In the genomic region with DNA sequence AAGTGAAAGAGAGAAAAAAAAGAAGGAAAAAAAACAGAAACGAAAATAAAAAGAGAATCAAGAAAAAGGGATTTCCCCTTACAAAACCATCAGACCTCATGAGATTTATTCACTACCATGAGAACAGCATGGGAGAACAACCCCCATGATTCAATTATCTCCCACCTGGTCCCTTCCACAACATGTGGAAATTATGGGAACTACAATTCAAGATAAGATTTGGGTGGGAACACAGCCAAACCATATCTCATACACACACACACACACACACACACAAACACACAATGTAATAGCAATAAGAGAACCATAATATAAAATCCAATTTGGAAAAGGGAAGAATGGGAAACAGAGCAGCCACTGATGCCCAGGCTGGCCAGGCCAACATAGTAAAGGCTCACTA, we compare ENCODE assay signal across 22 cellular contexts.
A peak's percentile ranks its signal among the peaks of the same experiment; 100 is the strongest.
DNase-seq lines count a peak whose midpoint lies in the region; ATAC-seq, FAIRE-seq and TF ChIP-seq lines count a peak whose summit lies in the region.
"Had no signal": no experiment of that assay in that cellular context is flagged by ENCODE, and none has a peak within 500 bp of the region (broad histone marks: within the 10 kb centered on the region; RNA-seq: fewer than 3 reads in every experiment).

No MANE protein-coding gene starts in this region.

- POLR2A ChIA-PET in activated CD4-positive, alpha-beta T cell treated with anti-CD3 and anti-CD28 coated beads, Interleukin-2, amount 10 ng/mL, durations not matched to agents 7 days and 5 days (lab: Charles Lee), result no interaction called here

- H3K27me3 Mint-ChIP-seq in astrocyte (ENCODE audit: low read depth, unreplicated experiment), result no peaks in the 10 kb centered on the region
- H3K27me3 Mint-ChIP-seq in progenitor cell of endocrine pancreas, result no peaks in the 10 kb centered on the region
- no peaks in the 10 kb centered on the region for H3K27me3 Mint-ChIP-seq in activated CD4-positive, alpha-beta T cell treated with anti-CD3 and anti-CD28 coated beads, Interleukin-2, amount 10 ng/mL, durations not matched to agents 7 days and 5 days
- H3K27me3 Mint-ChIP-seq: B cell had no signal

- TF ChIP-seq CTCF in astrocyte (IDR thresholded peaks at IDR 0.05; ENCODE audit: insufficient read depth, low read depth, low read length), result no peak
- TF ChIP-seq CTCF in progenitor cell of endocrine pancreas (IDR thresholded peaks at IDR 0.05; ENCODE audit: unreplicated experiment), result no peak

- H3K4me3 Mint-ChIP-seq in astrocyte (ENCODE audit: unreplicated experiment) (no peak overlapping the region), progenitor cell of endocrine pancreas (ENCODE audit: low read depth) (no peak overlapping the region)
- H3K4me3 Mint-ChIP-seq in activated CD4-positive, alpha-beta T cell treated with anti-CD3 and anti-CD28 coated beads, Interleukin-2, amount 10 ng/mL, durations not matched to agents 7 days and 5 days, result no peak overlapping the region
- H3K4me3 Mint-ChIP-seq: B cell; CD8-positive, alpha-beta T cell; GM23338; HFFc6 had no signal

- FAIRE-seq in GM18507 (lab: Jason Lieb, UNC) (peak; percentile 21), astrocyte (lab: Jason Lieb, UNC) (peak; percentile 43)
- FAIRE-seq: GM12878, H54 had no signal

- H3K27me3 ChIP-seq in astrocyte (ENCODE audit: insufficient read depth, low read length), result no peaks in the 10 kb centered on the region
- H3K27me3 ChIP-seq in mesenchymal stem cell (ENCODE audit: control insufficient read depth in 1 of 2, insufficient read depth in 1 of 2, low read length in 2 of 2), result no peaks in the 10 kb centered on the region
- H3K27me3 ChIP-seq: BLaER1 treated with 17β-estradiol and CSF1 and Interleukin-3, amounts not matched to agents 10 nM and 100 nM had no signal

- no peak overlapping the region for H2BK5ac ChIP-seq in mesenchymal stem cell (ENCODE audit: low read depth, low read length, poor library complexity, severe bottlenecking)

- peaks cover 9% of the 10 kb centered on the region for H3K4me1 ChIP-seq in astrocyte (ENCODE audit: insufficient read depth, low read length)
- H3K4me1 ChIP-seq in mesenchymal stem cell (ENCODE audit: control insufficient read depth, insufficient read depth, low read depth, low read length), result peaks cover 7% of the 10 kb centered on the region

- no peaks in the 10 kb centered on the region for H4K20me1 ChIP-seq in astrocyte (ENCODE audit: insufficient read depth, low read length)
- H4K20me1 ChIP-seq: BLaER1 treated with 17β-estradiol and CSF1 and Interleukin-3, amounts not matched to agents 10 nM and 100 nM had no signal

- H3K27ac Mint-ChIP-seq in astrocyte (ENCODE audit: unreplicated experiment) (peak overlapping the region; percentile 94), progenitor cell of endocrine pancreas (peak overlapping the region; percentile 57)
- H3K27ac Mint-ChIP-seq in activated CD4-positive, alpha-beta T cell treated with anti-CD3 and anti-CD28 coated beads, Interleukin-2, amount 10 ng/mL, durations not matched to agents 7 days and 5 days, result no peak overlapping the region
- H3K27ac Mint-ChIP-seq: B cell; CD8-positive, alpha-beta T cell; GM23338; HFFc6 had no signal

- H2BK12ac ChIP-seq in mesenchymal stem cell (ENCODE audit: low read length in 2 of 2), result peak overlapping the region in 1 of 2 experiments; percentile 96

- H3K9ac ChIP-seq in astrocyte (ENCODE audit: low read length) (no peak overlapping the region), mesenchymal stem cell (ENCODE audit: low read length) (no peak overlapping the region)
- H3K9ac ChIP-seq: BLaER1 treated with 17β-estradiol and CSF1 and Interleukin-3, amounts not matched to agents 10 nM and 100 nM had no signal

- H4K8ac ChIP-seq in mesenchymal stem cell (ENCODE audit: low read length), result no peak overlapping the region

- H3K4me1 Mint-ChIP-seq in astrocyte (ENCODE audit: low read depth, unreplicated experiment), result peaks cover 31% of the 10 kb centered on the region
- no peaks in the 10 kb centered on the region for H3K4me1 Mint-ChIP-seq in progenitor cell of endocrine pancreas (ENCODE audit: low read depth)
- no peaks in the 10 kb centered on the region for H3K4me1 Mint-ChIP-seq in activated CD4-positive, alpha-beta T cell treated with anti-CD3 and anti-CD28 coated beads, Interleukin-2, amount 10 ng/mL, durations not matched to agents 7 days and 5 days

- H2AFZ ChIP-seq in astrocyte (ENCODE audit: low read depth, low read length) (no peak overlapping the region), mesenchymal stem cell (ENCODE audit: low read depth, low read length) (no peak overlapping the region)
- H2AFZ ChIP-seq: GM23338 had no signal

- no peak for DNase-seq in GM18507 (ENCODE audit: extremely low spot score, insufficient read length, low read depth)
- no peak for DNase-seq in astrocyte (ENCODE audit: low read depth)
- DNase-seq in mesenchymal stem cell, result no peak
- DNase-seq in progenitor cell of endocrine pancreas (ENCODE audit: low spot score, unreplicated experiment), result no peak
- DNase-seq in activated CD4-positive, alpha-beta T cell treated with anti-CD3 and anti-CD28 coated beads, Interleukin-2, amount 10 ng/mL, durations not matched to agents 7 days and 5 days, result no peak
- DNase-seq in germinal center (ENCODE audit: low spot score), result no peak
- DNase-seq in NCI-H345 (lab: John Stamatoyannopoulos, UW), result no peak
- DNase-seq: 8988T; CD8-positive, alpha-beta T cell; DMS 273 treated with DMSO at 0.1 percent for 48 hours; DMS53; DND-41; EL; HFFc6 had no signal

- H3K36me3 ChIP-seq in astrocyte (ENCODE audit: insufficient read depth, low read length), result no peaks in the 10 kb centered on the region
- no peaks in the 10 kb centered on the region for H3K36me3 ChIP-seq in mesenchymal stem cell (ENCODE audit: control insufficient read depth in 1 of 2, insufficient read depth in 2 of 2, low read depth in 1 of 2, low read length in 2 of 2)
- H3K36me3 ChIP-seq: BLaER1 treated with 17β-estradiol and CSF1 and Interleukin-3, amounts not matched to agents 10 nM and 100 nM had no signal

- H3K4me2 ChIP-seq in astrocyte (ENCODE audit: low read length) (no peak overlapping the region), mesenchymal stem cell (ENCODE audit: low read length, poor library complexity, severe bottlenecking) (no peak overlapping the region)
- H3K4me2 ChIP-seq: GM23338 had no signal

- peaks cover 3% of the 10 kb centered on the region for H3K36me3 Mint-ChIP-seq in astrocyte (ENCODE audit: low read depth, unreplicated experiment)
- no peaks in the 10 kb centered on the region for H3K36me3 Mint-ChIP-seq in progenitor cell of endocrine pancreas (ENCODE audit: insufficient read depth)
- no peaks in the 10 kb centered on the region for H3K36me3 Mint-ChIP-seq in activated CD4-positive, alpha-beta T cell treated with anti-CD3 and anti-CD28 coated beads, Interleukin-2, amount 10 ng/mL, durations not matched to agents 7 days and 5 days (ENCODE audit: low read depth)
- H3K36me3 Mint-ChIP-seq: CD8-positive, alpha-beta T cell had no signal

- no peaks in the 10 kb centered on the region for H3K79me1 ChIP-seq in mesenchymal stem cell (replicated peaks; ENCODE audit: low read length, poor library complexity, severe bottlenecking)

- no peak overlapping the region for H3K23ac ChIP-seq in mesenchymal stem cell (ENCODE audit: low read length in 2 of 2)

- ATAC-seq in GM19467 (IDR thresholded peaks at IDR 0.05; ENCODE audit: unreplicated experiment), result no peak
- ATAC-seq: CD8-positive, alpha-beta T cell; GM12878; GM23338; HCT116 had no signal

- H3K4me3 ChIP-seq in astrocyte (ENCODE audit: insufficient read depth, low read depth, low read length) (no peak overlapping the region), mesenchymal stem cell (ENCODE audit: insufficient read depth in 1 of 2, low read depth in 1 of 2, low read length in 2 of 2) (no peak overlapping the region)
- H3K4me3 ChIP-seq: BLaER1 treated with 17β-estradiol and CSF1 and Interleukin-3, amounts not matched to agents 10 nM and 100 nM; GM12878; GM23338 had no signal

- H2BK120ac ChIP-seq in mesenchymal stem cell (ENCODE audit: low read depth, low read length), result peak overlapping the region; percentile 9

- CTCF ChIA-PET in activated CD4-positive, alpha-beta T cell treated with anti-CD3 and anti-CD28 coated beads, Interleukin-2, amount 10 ng/mL, durations not matched to agents 7 days and 5 days (lab: Charles Lee), result no interaction called here

- H3K9me3 ChIP-seq in astrocyte (ENCODE audit: insufficient read depth, low read depth, low read length), result no peaks in the 10 kb centered on the region
- H3K9me3 ChIP-seq in mesenchymal stem cell (ENCODE audit: control insufficient read depth, low read length), result no peaks in the 10 kb centered on the region

- WGBS in mesenchymal stem cell, result no CpG with 5 or more reads among the region's 1 CpG

- H3K4ac ChIP-seq in mesenchymal stem cell (ENCODE audit: low read depth in 1 of 2, low read length in 2 of 2), result peak overlapping the region in 1 of 2 experiments; percentile 78

- peak overlapping the region; percentile 99 for H2AK5ac ChIP-seq in mesenchymal stem cell (ENCODE audit: low read length, severe bottlenecking)

- peak overlapping the region; percentile 37 to 80 for H3K18ac ChIP-seq in mesenchymal stem cell (ENCODE audit: low read depth in 1 of 2, low read length in 2 of 2)

- H3K9me3 Mint-ChIP-seq in astrocyte (ENCODE audit: unreplicated experiment) (no peaks in the 10 kb centered on the region), progenitor cell of endocrine pancreas (ENCODE audit: low read depth) (no peaks in the 10 kb centered on the region)
- H3K9me3 Mint-ChIP-seq in activated CD4-positive, alpha-beta T cell treated with anti-CD3 and anti-CD28 coated beads, Interleukin-2, amount 10 ng/mL, durations not matched to agents 7 days and 5 days, result peaks cover 3% of the 10 kb centered on the region
- H3K9me3 Mint-ChIP-seq: CD8-positive, alpha-beta T cell; GM23338; HFFc6 had no signal

- H3K14ac ChIP-seq in mesenchymal stem cell (ENCODE audit: low read length in 2 of 2), result no peak overlapping the region

- H3K27ac ChIP-seq in astrocyte (ENCODE audit: low read depth, low read length), result peak overlapping the region; percentile 67
- no peak overlapping the region for H3K27ac ChIP-seq in mesenchymal stem cell (ENCODE audit: low read length, poor library complexity, severe bottlenecking)
- H3K27ac ChIP-seq: BLaER1 treated with 17β-estradiol and CSF1 and Interleukin-3, amounts not matched to agents 10 nM and 100 nM; HL-60 had no signal

- no peak overlapping the region for H2BK15ac ChIP-seq in mesenchymal stem cell (ENCODE audit: low read depth, poor library complexity, severe bottlenecking)

- H3K79me2 ChIP-seq in astrocyte (ENCODE audit: insufficient read depth, low read length), result no peaks in the 10 kb centered on the region

- H4K91ac ChIP-seq in mesenchymal stem cell (ENCODE audit: low read length), result no peak overlapping the region
